Comparison of ENCODE assay signal across 9 cellular contexts in the genomic region with DNA sequence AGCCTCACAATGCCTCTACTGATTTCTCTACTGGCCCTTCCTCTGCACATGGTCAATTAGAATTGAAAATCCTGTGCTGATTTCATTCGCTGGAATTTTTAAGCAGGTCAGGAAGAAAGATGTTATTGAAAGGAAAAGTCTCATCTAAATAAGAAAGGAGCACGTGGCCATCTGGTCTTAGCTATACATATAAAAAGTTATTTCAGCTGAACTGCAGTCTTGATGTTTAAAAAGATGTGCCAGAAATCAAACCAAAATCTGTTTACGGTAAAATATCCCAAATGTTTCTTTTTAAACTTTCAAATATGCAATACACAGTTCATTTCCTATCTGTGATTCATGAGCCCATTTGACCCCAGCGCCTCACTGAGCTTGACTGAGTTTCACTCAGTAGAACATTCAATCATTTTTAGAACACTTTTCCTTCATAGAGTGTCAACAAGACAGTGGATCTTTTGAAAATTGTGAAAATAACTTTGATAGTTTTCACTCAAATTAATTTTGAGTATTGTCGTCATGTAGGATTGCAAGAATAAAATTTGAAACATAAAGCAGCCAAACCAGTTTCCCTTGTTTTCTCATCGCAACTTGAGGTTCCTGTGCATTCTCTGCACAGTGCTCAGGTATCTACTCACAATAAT.
A peak's percentile ranks its signal among the peaks of the same experiment; 100 is the strongest.
DNase-seq lines count a peak whose midpoint lies in the region; ATAC-seq and TF ChIP-seq lines count a peak whose summit lies in the region.
"Had no signal": no experiment of that assay in that cellular context is flagged by ENCODE, and none has a peak within 500 bp of the region (broad histone marks: within the 10 kb centered on the region; RNA-seq: fewer than 3 reads in every experiment).

No MANE protein-coding gene starts in this region.

- intact Hi-C loops in IMR-90 (cut with micrococcal nuclease) = no loop called here

- DNase-seq in CD4-positive, CD25-positive, alpha-beta regulatory T cell = no peak
- DNase-seq in IMR-90 (peak; percentile 75), left kidney (ENCODE audit: low read depth, low spot score) (peak; percentile 68), NCI-H128 (lab: John Stamatoyannopoulos, UW; ENCODE audit: unreplicated experiment) (no peak), RKO (ENCODE audit: low spot score) (no peak), NCI-H2107 (lab: John Stamatoyannopoulos, UW) (no peak)
- DNase-seq in stimulated activated CD8-positive, alpha-beta memory T cell treated with anti-CD3 and anti-CD28 coated beads, Interleukin-4, amount 100 ng/mL, for 48 hours = no peak
- DNase-seq: NCI-H1105 had no signal

- H3K4me3 ChIP-seq in CD4-positive, CD25-positive, alpha-beta regulatory T cell (ENCODE audit: low read depth, low read length) = peak overlapping the region; percentile 96
- no peak overlapping the region; the same call in 1 of the 2 replicates for H3K4me3 ChIP-seq in IMR-90 (ENCODE audit: insufficient read depth, low read depth, low read length)

- H3K36me3 ChIP-seq in CD4-positive, CD25-positive, alpha-beta regulatory T cell (ENCODE audit: control insufficient read depth, insufficient read depth, low read length) = no peaks in the 10 kb centered on the region
- H3K36me3 ChIP-seq in IMR-90 (ENCODE audit: control insufficient read depth, insufficient read depth, low read length) = no peaks in the 10 kb centered on the region

- BruUV-seq in IMR-90 (replicated peaks; lab: Mats Ljungman, UMichigan) = no TSS peak

- no peak overlapping the region for H3K56ac ChIP-seq in IMR-90 (ENCODE audit: extremely low read depth, insufficient read depth, low read length)

- H3K4me1 Mint-ChIP-seq in CD4-positive, CD25-positive, alpha-beta regulatory T cell = peaks cover 23 to 51% (median 35%) of the 10 kb centered on the region in 4 donors
- peaks cover 7% of the 10 kb centered on the region for H3K4me1 Mint-ChIP-seq in activated T-helper 17 cell treated with anti-CD3 and anti-CD28 coated beads, Interleukin-2, amount 50 U/mL, for 72 hours

- TF ChIP-seq CTCF in IMR-90 (conservative IDR thresholded peaks at IDR 0.05; ENCODE audit: low read depth, low read length) = no peak

- H2AK9ac ChIP-seq in IMR-90 (replicated peaks; ENCODE audit: low read depth, low read length, poor library complexity) = no peak overlapping the region

- peak overlapping the region; percentile 61 for H3K27ac ChIP-seq in CD4-positive, CD25-positive, alpha-beta regulatory T cell (ENCODE audit: insufficient read depth, low read length, poor library complexity, severe bottlenecking)
- no peak overlapping the region for H3K27ac ChIP-seq in IMR-90 (ENCODE audit: insufficient read depth, low read length)

- no peak for ATAC-seq in CD4-positive, CD25-positive, alpha-beta regulatory T cell (ENCODE audit: low read depth in 2 of 2)
- peak; percentile 16; the same call in 1 of the 2 replicates for ATAC-seq in IMR-90 (ENCODE audit: low read depth)
- no peak for ATAC-seq in activated T-helper 17 cell treated with anti-CD3 and anti-CD28 coated beads, Interleukin-2, amount 50 U/mL, for 72 hours (replicated peaks)

- H3K14ac ChIP-seq in IMR-90 (replicated peaks; ENCODE audit: low read depth, low read length) = 0 out of 2 replicates have a peak overlapping the region, but pooled peaks have one; percentile 8

- H2BK15ac ChIP-seq in IMR-90 (ENCODE audit: low read depth, low read length) = no peak overlapping the region

- no peak overlapping the region for H4K5ac ChIP-seq in IMR-90 (ENCODE audit: low read depth, low read length)

- H2BK20ac ChIP-seq in IMR-90 (ENCODE audit: low read depth, low read length) = no peak overlapping the region; the same call in 1 of the 2 replicates

- POLR2A ChIA-PET in IMR-90 (lab: Charles Lee; ENCODE audit: unreplicated experiment) = interaction anchor here (0.6 kb wide), 1 partner anchor 852 kb away, joined by 4 read pairs; no protein-coding TSS in a partner anchor

- peak overlapping the region in 1 of 2 experiments; percentile 56; a peak in 2 of 4 replicates for H4K8ac ChIP-seq in IMR-90 (ENCODE audit: low read depth in 2 of 2, low read length in 2 of 2)

- H3K9me3 Mint-ChIP-seq in CD4-positive, CD25-positive, alpha-beta regulatory T cell = no peaks in the 10 kb centered on the region
- no peaks in the 10 kb centered on the region for H3K9me3 Mint-ChIP-seq in activated T-helper 17 cell treated with anti-CD3 and anti-CD28 coated beads, Interleukin-2, amount 50 U/mL, for 72 hours

- peaks cover 59% of the 10 kb centered on the region for H3K4me1 ChIP-seq in CD4-positive, CD25-positive, alpha-beta regulatory T cell (ENCODE audit: control insufficient read depth, insufficient read depth, low read length, poor library complexity, severe bottlenecking)
- H3K4me1 ChIP-seq in IMR-90 (ENCODE audit: control insufficient read depth, insufficient read depth, low read length) = peaks cover 8% of the 10 kb centered on the region; the same call in 1 of the 2 replicates

- peaks cover 2% of the 10 kb centered on the region; the same call in 1 of the 2 replicates for H3K9me1 ChIP-seq in IMR-90 (ENCODE audit: insufficient read depth, low read length)

- 0 out of 2 replicates have a peak overlapping the region, but pooled peaks have one; percentile 2 for H3K23ac ChIP-seq in IMR-90 (ENCODE audit: low read depth, low read length)

- H3K4me2 ChIP-seq in IMR-90 (ENCODE audit: low read depth, low read length) = peak overlapping the region; percentile 80

- H2BK5ac ChIP-seq in IMR-90 (ENCODE audit: low read depth, low read length, poor library complexity, severe bottlenecking) = peak overlapping the region; percentile 65

- TF ChIP-seq POLR2A in IMR-90 (IDR thresholded peaks at IDR 0.05; ENCODE audit: low read depth, low read length) = no peak

- CTCF ChIA-PET in IMR-90 (lab: Yijun Ruan, JAX) = no interaction called here

- H3K27me3 ChIP-seq in CD4-positive, CD25-positive, alpha-beta regulatory T cell (ENCODE audit: control insufficient read depth, insufficient read depth, low read length) = no peaks in the 10 kb centered on the region
- H3K27me3 ChIP-seq in IMR-90 (ENCODE audit: control insufficient read depth, insufficient read depth, low read length) = no peaks in the 10 kb centered on the region

- H3K9ac ChIP-seq in IMR-90 (ENCODE audit: low read depth, low read length) = no peak overlapping the region; the same call in 1 of the 2 replicates

- H4K20me1 ChIP-seq in IMR-90 (ENCODE audit: insufficient read depth, low read length) = peaks cover 10% of the 10 kb centered on the region; the same call in 1 of the 2 replicates

- in situ Hi-C loops in IMR-90 (cut with MboI; ENCODE audit: low sequenced_read_pairs) = no loop called here

- no CpG with 5 or more reads among the region's 6 CpGs for WGBS in IMR-90 (ENCODE audit: extremely low coverage in 2 of 2, insufficient read length in 1 of 2), 2 experiments

- H3K9me3 ChIP-seq in CD4-positive, CD25-positive, alpha-beta regulatory T cell (ENCODE audit: control insufficient read depth in 2 of 2, low read length in 2 of 2) = no peaks in the 10 kb centered on the region
- H3K9me3 ChIP-seq in IMR-90 (ENCODE audit: control insufficient read depth, insufficient read depth, low read length) = no peaks in the 10 kb centered on the region

- TF ChIP-seq RAD21 in IMR-90 (IDR thresholded peaks at IDR 0.05; ENCODE audit: low read length) = no peak

- no peaks in the 10 kb centered on the region for H3K36me3 Mint-ChIP-seq in CD4-positive, CD25-positive, alpha-beta regulatory T cell
- no peaks in the 10 kb centered on the region for H3K36me3 Mint-ChIP-seq in activated T-helper 17 cell treated with anti-CD3 and anti-CD28 coated beads, Interleukin-2, amount 50 U/mL, for 72 hours (ENCODE audit: low read depth)

- dilution Hi-C loops in IMR-90 (cut with HindIII; ENCODE audit: low sequenced_read_pairs, unreplicated experiment) = no loop called here

- no peak overlapping the region for H4K91ac ChIP-seq in IMR-90 (ENCODE audit: insufficient read depth, low read depth, low read length)

- peaks cover 9 to 18% of the 10 kb centered on the region in 2 experiments; a peak in 3 of 4 replicates for H3K79me1 ChIP-seq in IMR-90 (ENCODE audit: low read depth in 1 of 2, low read length in 2 of 2)

- no peak overlapping the region for H2AFZ ChIP-seq in IMR-90 (replicated peaks; ENCODE audit: low read length, poor library complexity)

- H2AK5ac ChIP-seq in IMR-90 (ENCODE audit: low read depth, low read length) = no peak overlapping the region

- no peaks in the 10 kb centered on the region for H3K27me3 Mint-ChIP-seq in CD4-positive, CD25-positive, alpha-beta regulatory T cell
- no peaks in the 10 kb centered on the region for H3K27me3 Mint-ChIP-seq in activated T-helper 17 cell treated with anti-CD3 and anti-CD28 coated beads, Interleukin-2, amount 50 U/mL, for 72 hours

- H3K18ac ChIP-seq in IMR-90 (ENCODE audit: low read depth, low read length) = peak overlapping the region; percentile 37; the same call in 1 of the 2 replicates

- peak overlapping the region; percentile 74 to 89 (median 80) for H3K4me3 Mint-ChIP-seq in CD4-positive, CD25-positive, alpha-beta regulatory T cell
- H3K4me3 Mint-ChIP-seq in activated T-helper 17 cell treated with anti-CD3 and anti-CD28 coated beads, Interleukin-2, amount 50 U/mL, for 72 hours = peak overlapping the region; percentile 61

- peak overlapping the region; percentile 37 to 88 (median 71) for H3K27ac Mint-ChIP-seq in CD4-positive, CD25-positive, alpha-beta regulatory T cell
- no peak overlapping the region for H3K27ac Mint-ChIP-seq in activated T-helper 17 cell treated with anti-CD3 and anti-CD28 coated beads, Interleukin-2, amount 50 U/mL, for 72 hours

- no peak overlapping the region for H3K4ac ChIP-seq in IMR-90 (ENCODE audit: low read depth, low read length)

- peak overlapping the region; percentile 35; the same call in 1 of the 2 replicates for H2BK120ac ChIP-seq in IMR-90 (ENCODE audit: low read depth, low read length)

TF ChIP-seq in IMR-90, 13 proteins besides CTCF, POLR2A, EP300 and RAD21 (continues in another document):
- TF ChIP-seq, protein P1, sequence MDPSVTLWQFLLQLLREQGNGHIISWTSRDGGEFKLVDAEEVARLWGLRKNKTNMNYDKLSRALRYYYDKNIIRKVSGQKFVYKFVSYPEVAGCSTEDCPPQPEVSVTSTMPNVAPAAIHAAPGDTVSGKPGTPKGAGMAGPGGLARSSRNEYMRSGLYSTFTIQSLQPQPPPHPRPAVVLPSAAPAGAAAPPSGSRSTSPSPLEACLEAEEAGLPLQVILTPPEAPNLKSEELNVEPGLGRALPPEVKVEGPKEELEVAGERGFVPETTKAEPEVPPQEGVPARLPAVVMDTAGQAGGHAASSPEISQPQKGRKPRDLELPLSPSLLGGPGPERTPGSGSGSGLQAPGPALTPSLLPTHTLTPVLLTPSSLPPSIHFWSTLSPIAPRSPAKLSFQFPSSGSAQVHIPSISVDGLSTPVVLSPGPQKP (IDR thresholded peaks at IDR 0.05; ENCODE audit: borderline replicate concordance, low read depth, low read length) = no peak
- TF ChIP-seq MXI1 (IDR thresholded peaks at IDR 0.05; ENCODE audit: borderline replicate concordance, low read depth, low read length) = peak; percentile 43; the same call in 1 of the 2 replicates

Comparison
In these comparisons a context has a peak if more than half of its experiments do, and no peak if none do; other contexts are left out.
1. DNase-seq: peak in IMR-90 (single experiment) and left kidney (single experiment); none in CD4-positive, CD25-positive, alpha-beta regulatory T cell (0 of 3), NCI-H128 (single experiment), RKO (single experiment), NCI-H2107 (single experiment) and stimulated activated CD8-positive, alpha-beta memory T cell treated with anti-CD3 and anti-CD28 coated beads, Interleukin-4, amount 100 ng/mL, for 48 hours (single experiment).